ENCODE assay signal across 1 cellular context in genomic region chr22:20307448-20308062, GRCh38. TPM values are rescaled to one million over a fixed set of nuclear protein-coding genes. Genes with fewer than 3 reads are reported as not detected.
"Had no signal": no experiment of that assay in that cellular context is flagged by ENCODE, and none has a peak within 500 bp of the region (broad histone marks: within the 10 kb centered on the region; RNA-seq: fewer than 3 reads in every experiment).

No MANE protein-coding gene starts in this region.

RNA-seq across cellular contexts. Expression of gene RTN4R, which starts 39.4 kb away (rescaled TPM):
- total RNA-seq: activated B cell treated with CpG ODN at 0.5 μM for 24 hours had no signal
